In the genomic region with DNA sequence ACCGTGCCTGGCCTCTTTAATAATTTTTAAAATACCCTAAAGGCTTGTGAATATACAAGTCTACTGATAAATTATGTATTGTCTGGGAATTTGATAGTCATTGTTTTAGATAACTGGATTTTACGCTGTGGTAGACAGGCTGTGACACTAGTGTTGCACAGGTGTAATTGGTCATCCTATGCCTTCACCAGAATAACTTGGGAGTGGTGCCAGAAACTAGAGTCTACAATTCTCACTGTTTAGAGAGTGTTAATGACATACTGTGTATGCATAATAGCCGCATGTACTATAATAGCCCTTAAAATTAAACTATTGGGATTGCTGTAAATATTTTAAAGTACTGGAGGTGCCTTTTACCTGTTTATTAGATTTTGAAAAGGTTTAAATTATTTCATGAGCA, we compare ENCODE assay signal across 18 cellular contexts. TPM values are rescaled to one million over a fixed set of nuclear protein-coding genes. Genes with fewer than 3 reads are reported as not detected.
A peak's percentile ranks its signal among the peaks of the same experiment; 100 is the strongest.
DNase-seq lines count a peak whose midpoint lies in the region; ATAC-seq and TF ChIP-seq lines count a peak whose summit lies in the region.
"Had no signal": no experiment of that assay in that cellular context is flagged by ENCODE, and none has a peak within 500 bp of the region (broad histone marks: within the 10 kb centered on the region; RNA-seq: fewer than 3 reads in every experiment).

No MANE protein-coding gene starts in this region.

- no peak for TF ChIP-seq CTCF in VCaP (conservative IDR thresholded peaks at IDR 0.05)

- peaks cover 21% of the 10 kb centered on the region for H3K36me3 Mint-ChIP-seq in activated T-helper 1 cell treated with anti-CD3 and anti-CD28 coated beads, Interleukin-12 subunit alpha, Interleukin-12 subunit beta, Interleukin-2, Interleukin-4 antibody, amounts not matched to agents 30 ng/mL and 10 ng/mL and 1 ng/mL, durations not matched to agents 14 hours and 24 hours and 36 hours (ENCODE audit: low read depth)

- H3K27ac ChIP-seq in VCaP = peak overlapping the region; percentile 75
- H3K27ac ChIP-seq: Peyer's patch, SJSA1 had no signal

- no peak overlapping the region for H3K4me3 Mint-ChIP-seq in activated T-helper 1 cell treated with anti-CD3 and anti-CD28 coated beads, Interleukin-12 subunit alpha, Interleukin-12 subunit beta, Interleukin-2, Interleukin-4 antibody, amounts not matched to agents 30 ng/mL and 10 ng/mL and 1 ng/mL, durations not matched to agents 14 hours and 24 hours and 36 hours
- H3K4me3 Mint-ChIP-seq: CD4-positive, alpha-beta T cell; T-helper 1 cell treated with Interleukin-12 subunit alpha and Interleukin-12 subunit beta and Interleukin-4 antibody, amounts not matched to agents 30 μg/mL and 1 μg/mL, for 36 hours had no signal

- DNase-seq in NCI-H1436 (lab: John Stamatoyannopoulos, UW) (peak; percentile 11), NCI-H1436 treated with DMSO at 0.1 percent for 48 hours (lab: John Stamatoyannopoulos, UW) (no peak), COLO668 (lab: John Stamatoyannopoulos, UW; ENCODE audit: unreplicated experiment) (peak; percentile 24), NCI-H2081 (lab: John Stamatoyannopoulos, UW) (peak; percentile 38 to 86)
- DNase-seq in activated CD4-positive, alpha-beta T cell treated with anti-CD3 and anti-CD28 coated beads for 1 hour = no peak
- no peak for DNase-seq in activated T-helper 1 cell treated with anti-CD3 and anti-CD28 coated beads, Interleukin-12 subunit alpha, Interleukin-12 subunit beta, Interleukin-2, Interleukin-4 antibody, amounts not matched to agents 30 ng/mL and 10 ng/mL and 1 ng/mL, durations not matched to agents 14 hours and 24 hours and 36 hours (ENCODE audit: low spot score)
- DNase-seq: BE2C; CD4-positive, alpha-beta T cell; DMS79 treated with DMSO at 0.1 percent for 48 hours; IMR-90; NCI-H1930; NCI-H2227 treated with DMSO at 0.1 percent for 48 hours; NCI-H510A treated with DMSO at 0.1 percent for 48 hours; Peyer's patch had no signal

- H3K9me3 Mint-ChIP-seq in activated T-helper 1 cell treated with anti-CD3 and anti-CD28 coated beads, Interleukin-12 subunit alpha, Interleukin-12 subunit beta, Interleukin-2, Interleukin-4 antibody, amounts not matched to agents 30 ng/mL and 10 ng/mL and 1 ng/mL, durations not matched to agents 14 hours and 24 hours and 36 hours = no peaks in the 10 kb centered on the region
- H3K9me3 Mint-ChIP-seq: CD4-positive, alpha-beta T cell; T-helper 1 cell treated with Interleukin-12 subunit alpha and Interleukin-12 subunit beta and Interleukin-4 antibody, amounts not matched to agents 30 μg/mL and 1 μg/mL, for 36 hours had no signal

- no peak for ATAC-seq in HG03175 (IDR thresholded peaks at IDR 0.05; ENCODE audit: unreplicated experiment)

- H3K27ac Mint-ChIP-seq in activated T-helper 1 cell treated with anti-CD3 and anti-CD28 coated beads, Interleukin-12 subunit alpha, Interleukin-12 subunit beta, Interleukin-2, Interleukin-4 antibody, amounts not matched to agents 30 ng/mL and 10 ng/mL and 1 ng/mL, durations not matched to agents 14 hours and 24 hours and 36 hours = no peak overlapping the region
- H3K27ac Mint-ChIP-seq: CD4-positive, alpha-beta T cell; T-helper 1 cell treated with Interleukin-12 subunit alpha and Interleukin-12 subunit beta and Interleukin-4 antibody, amounts not matched to agents 30 μg/mL and 1 μg/mL, for 36 hours had no signal

- H3K27me3 Mint-ChIP-seq in activated T-helper 1 cell treated with anti-CD3 and anti-CD28 coated beads, Interleukin-12 subunit alpha, Interleukin-12 subunit beta, Interleukin-2, Interleukin-4 antibody, amounts not matched to agents 30 ng/mL and 10 ng/mL and 1 ng/mL, durations not matched to agents 14 hours and 24 hours and 36 hours (ENCODE audit: insufficient read depth) = no peaks in the 10 kb centered on the region
- H3K27me3 Mint-ChIP-seq: CD4-positive, alpha-beta T cell had no signal

- H3K4me1 Mint-ChIP-seq in activated T-helper 1 cell treated with anti-CD3 and anti-CD28 coated beads, Interleukin-12 subunit alpha, Interleukin-12 subunit beta, Interleukin-2, Interleukin-4 antibody, amounts not matched to agents 30 ng/mL and 10 ng/mL and 1 ng/mL, durations not matched to agents 14 hours and 24 hours and 36 hours (ENCODE audit: low read depth) = peaks cover 21% of the 10 kb centered on the region

- intact Hi-C loops in activated T-helper 1 cell treated with anti-CD3 and anti-CD28 coated beads, Interleukin-12 subunit alpha, Interleukin-12 subunit beta, Interleukin-2, Interleukin-4 antibody, amounts not matched to agents 30 ng/mL and 10 ng/mL and 1 ng/mL, durations not matched to agents 14 hours and 24 hours and 36 hours (cut with micrococcal nuclease) = no loop called here

RNA-seq across cellular contexts. Expression of a gene that starts 11.4 kb away (rescaled TPM):
- 21.9 and 22.7 TPM in 2 replicates for total RNA-seq in activated T-helper 1 cell treated with anti-CD3 and anti-CD28 coated beads, Interleukin-12 subunit alpha, Interleukin-12 subunit beta, Interleukin-2, Interleukin-4 antibody, amounts not matched to agents 30 ng/mL and 10 ng/mL and 1 ng/mL, durations not matched to agents 14 hours and 24 hours and 36 hours

RNA-seq across cellular contexts. Expression of a gene that starts 29.3 kb away (rescaled TPM):
- total RNA-seq in activated T-helper 1 cell treated with anti-CD3 and anti-CD28 coated beads, Interleukin-12 subunit alpha, Interleukin-12 subunit beta, Interleukin-2, Interleukin-4 antibody, amounts not matched to agents 30 ng/mL and 10 ng/mL and 1 ng/mL, durations not matched to agents 14 hours and 24 hours and 36 hours = 29.1 and 30.7 TPM in 2 replicates

Comparison
In these comparisons a context has a peak if more than half of its experiments do, and no peak if none do; other contexts are left out.
1. DNase-seq: peak in NCI-H1436 (single experiment), COLO668 (single experiment) and NCI-H2081 (2 of 2); none in NCI-H1436 treated with DMSO at 0.1 percent for 48 hours (single experiment), activated CD4-positive, alpha-beta T cell treated with anti-CD3 and anti-CD28 coated beads for 1 hour (single experiment) and activated T-helper 1 cell treated with anti-CD3 and anti-CD28 coated beads, Interleukin-12 subunit alpha, Interleukin-12 subunit beta, Interleukin-2, Interleukin-4 antibody, amounts not matched to agents 30 ng/mL and 10 ng/mL and 1 ng/mL, durations not matched to agents 14 hours and 24 hours and 36 hours (single experiment).